9 cellular contexts compared by ENCODE assay signal in genomic region chr7:32588657-32589056, GRCh38.
DNase-seq lines count a peak whose midpoint lies in the region; ATAC-seq and TF ChIP-seq lines count a peak whose summit lies in the region.
"Had no signal": no experiment of that assay in that cellular context is flagged by ENCODE, and none has a peak within 500 bp of the region (broad histone marks: within the 10 kb centered on the region; RNA-seq: fewer than 3 reads in every experiment).

No MANE protein-coding gene starts in this region.

- H2AFZ ChIP-seq in MM.1S (ENCODE audit: low read length), result no peak overlapping the region

- H3K36me3 Mint-ChIP-seq in T-cell, result peaks cover 21% of the 10 kb centered on the region
- H3K36me3 Mint-ChIP-seq in Caco-2 (ENCODE audit: insufficient read depth, unreplicated experiment), result peaks cover 47% of the 10 kb centered on the region

- H3K9me2 ChIP-seq in MM.1S (replicated peaks; ENCODE audit: insufficient read depth, low read length), result no peaks in the 10 kb centered on the region

- H3K27me3 Mint-ChIP-seq in T-cell, result no peaks in the 10 kb centered on the region
- no peaks in the 10 kb centered on the region for H3K27me3 Mint-ChIP-seq in Caco-2 (ENCODE audit: insufficient read depth, unreplicated experiment)

- H3F3A ChIP-seq in MM.1S (ENCODE audit: insufficient read depth, low read length), result no peaks in the 10 kb centered on the region

- no peak overlapping the region for H3K4me3 Mint-ChIP-seq in T-cell
- H3K4me3 Mint-ChIP-seq in Caco-2 (ENCODE audit: unreplicated experiment), result no peak overlapping the region

- CTCF ChIA-PET in T-cell (lab: Charles Lee), result no interaction called here
- CTCF ChIA-PET in Caco-2 (lab: Charles Lee), result no interaction called here

- H3K9me3 ChIP-seq in Caco-2, result no peaks in the 10 kb centered on the region
- H3K9me3 ChIP-seq in MM.1S (replicated peaks; ENCODE audit: insufficient read depth, low read length), result no peaks in the 10 kb centered on the region

- intact Hi-C loops in Caco-2 (cut with micrococcal nuclease; ENCODE audit: unreplicated experiment), result no loop called here

- no peaks in the 10 kb centered on the region for H3K9me3 Mint-ChIP-seq in T-cell
- H3K9me3 Mint-ChIP-seq in Caco-2 (ENCODE audit: unreplicated experiment), result no peaks in the 10 kb centered on the region

- DNase-seq in GM12865 (ENCODE audit: low read depth) (peak; percentile 46), T-cell (no peak), hepatic stellate cell (ENCODE audit: low spot score) (peak; percentile 62), Caco-2 (no peak), NCI-H82 treated with DMSO at 0.1 percent for 48 hours (lab: John Stamatoyannopoulos, UW; ENCODE audit: unreplicated experiment) (no peak), NCI-H2196 (lab: John Stamatoyannopoulos, UW; ENCODE audit: unreplicated experiment) (no peak), MM.1S (no peak)

- H3K4me2 ChIP-seq in MM.1S (ENCODE audit: low read depth, low read length), result no peak overlapping the region
- H3K4me2 ChIP-seq: KMS-11 had no signal

- POLR2A ChIA-PET in T-cell (lab: Charles Lee) (no interaction called here), Caco-2 (lab: Charles Lee) (no interaction called here)

- ATAC-seq in HG02852 (IDR thresholded peaks at IDR 0.05; ENCODE audit: unreplicated experiment) (peak; percentile 58), T-cell (replicated peaks in 1 of 4) (no peak)

- H3K4me1 ChIP-seq in Caco-2 (peaks cover 24% of the 10 kb centered on the region), MM.1S (ENCODE audit: low read length) (no peaks in the 10 kb centered on the region)

- no peak overlapping the region for H3K9ac ChIP-seq in MM.1S (ENCODE audit: low read length)
- H3K9ac ChIP-seq: KMS-11 had no signal

- no peaks in the 10 kb centered on the region for H3K79me2 ChIP-seq in MM.1S (ENCODE audit: low read length)

- no peaks in the 10 kb centered on the region for H4K20me1 ChIP-seq in MM.1S (ENCODE audit: insufficient read depth, low read length)

- H3K27ac Mint-ChIP-seq in T-cell, result peak overlapping the region; percentile 31 to 80
- no peak overlapping the region for H3K27ac Mint-ChIP-seq in Caco-2 (ENCODE audit: unreplicated experiment)

- H3K27ac ChIP-seq in MM.1S (ENCODE audit: low read length), result no peak overlapping the region
- H3K27ac ChIP-seq: KMS-11 had no signal

- H3K4me3 ChIP-seq in GM12865 (ENCODE audit: low read depth, low read length) (no peak overlapping the region), Caco-2 (ENCODE audit: low read depth, low read length) (no peak overlapping the region), MM.1S (ENCODE audit: low read length) (no peak overlapping the region)

- H3K27me3 ChIP-seq in Caco-2 (replicated peaks; ENCODE audit: control insufficient read depth, insufficient read depth, low read length) (no peaks in the 10 kb centered on the region), MM.1S (replicated peaks; ENCODE audit: insufficient read depth, low read length) (no peaks in the 10 kb centered on the region)

- peaks cover 0 to 5% (median 2%) of the 10 kb centered on the region in 3 donors for H3K4me1 Mint-ChIP-seq in T-cell
- H3K4me1 Mint-ChIP-seq in Caco-2 (ENCODE audit: low read depth, unreplicated experiment), result peaks cover 16% of the 10 kb centered on the region

- TF ChIP-seq CTCF in GM12865 (IDR thresholded peaks at IDR 0.05; ENCODE audit: insufficient read depth, low read depth, low read length, missing control alignments), result no peak
- TF ChIP-seq CTCF in Caco-2 (IDR thresholded peaks at IDR 0.05; ENCODE audit: insufficient read depth in 1 of 2, low read depth in 1 of 2, low read length in 1 of 2, severe bottlenecking in 1 of 2, unreplicated experiment in 1 of 2), result no peak
- TF ChIP-seq CTCF in MM.1S (IDR thresholded peaks at IDR 0.05; ENCODE audit: low read length), result no peak

- no TSS peak for BruUV-seq in Caco-2 (replicated peaks; lab: Mats Ljungman, UMichigan)

- H3K36me3 ChIP-seq in Caco-2 (ENCODE audit: control insufficient read depth, insufficient read depth, low read length) (no peaks in the 10 kb centered on the region; the same call in none of the 2 replicates), MM.1S (replicated peaks; ENCODE audit: insufficient read depth, low read length) (peaks cover 10% of the 10 kb centered on the region; the same call in 1 of the 2 replicates)

Comparison
In these comparisons a context has a peak if more than half of its experiments do, and no peak if none do; other contexts are left out.
1. DNase-seq: peak in GM12865 (single experiment) and hepatic stellate cell (single experiment); none in T-cell (0 of 34), Caco-2 (0 of 2), NCI-H82 treated with DMSO at 0.1 percent for 48 hours (single experiment), NCI-H2196 (single experiment) and MM.1S (single experiment).